In the genomic region with DNA sequence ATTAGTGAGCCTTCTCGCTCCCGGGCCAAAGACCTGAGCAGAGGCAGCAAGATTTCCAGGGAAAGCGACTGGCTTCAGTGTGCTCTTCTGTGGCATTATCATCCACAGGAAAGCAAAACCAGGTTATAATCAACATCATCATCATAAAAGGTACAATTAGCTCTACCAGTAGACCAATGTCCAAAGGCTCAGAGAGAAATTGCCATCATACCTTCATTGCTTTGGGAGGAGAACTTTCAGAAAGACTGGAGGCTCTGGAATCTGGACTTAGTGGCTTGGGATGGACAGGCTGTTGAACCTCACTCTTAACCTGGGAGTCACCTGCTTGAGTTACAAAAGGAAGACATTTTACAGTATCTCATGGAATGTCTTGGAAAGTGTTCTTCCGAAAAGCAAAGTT, we compare ENCODE assay signal across 16 cellular contexts.
"Had no signal": no experiment of that assay in that cellular context is flagged by ENCODE, and none has a peak within 500 bp of the region (broad histone marks: within the 10 kb centered on the region; RNA-seq: fewer than 3 reads in every experiment).

No MANE protein-coding gene starts in this region.

- H3K27ac ChIP-seq: foreskin keratinocyte, psoas muscle, SJSA1 had no signal

- ATAC-seq: foreskin keratinocyte, left lobe of liver, natural killer cell, psoas muscle, sciatic nerve, T-cell had no signal

- H3K9me3 Mint-ChIP-seq: activated CD4-positive, alpha-beta T cell treated with anti-CD3 and anti-CD28 coated beads, Interleukin-2, amount 10 ng/mL, durations not matched to agents 7 days and 5 days; natural killer cell; T-cell had no signal

- H3K9me3 ChIP-seq: psoas muscle, SJSA1, tibial nerve had no signal

- H3K27me3 Mint-ChIP-seq: activated CD4-positive, alpha-beta T cell treated with anti-CD3 and anti-CD28 coated beads, Interleukin-2, amount 10 ng/mL, durations not matched to agents 7 days and 5 days; activated naive CD8-positive, alpha-beta T cell; T-cell had no signal

- H3K4me3 Mint-ChIP-seq: activated CD4-positive, alpha-beta T cell treated with anti-CD3 and anti-CD28 coated beads, Interleukin-2, amount 10 ng/mL, durations not matched to agents 7 days and 5 days; activated naive CD8-positive, alpha-beta T cell; natural killer cell; T-cell had no signal

- H3K36me3 Mint-ChIP-seq: natural killer cell had no signal

- H3K4me3 ChIP-seq: psoas muscle, SJSA1, tibial nerve had no signal

- DNase-seq: activated CD4-positive, alpha-beta T cell treated with anti-CD3 and anti-CD28 coated beads, Interleukin-2, amount 10 ng/mL, durations not matched to agents 7 days and 5 days; activated CD4-positive, CD25-positive, alpha-beta regulatory T cell; activated gamma-delta T cell; amygdala; head of caudate nucleus; mammary epithelial cell; natural killer cell; psoas muscle; stimulated activated CD4-positive, alpha-beta T cell treated with anti-CD3 and anti-CD28 coated beads, Interleukin-4, amount 100 ng/mL, for 1 hour; T-cell had no signal

- H3K27me3 ChIP-seq: foreskin keratinocyte, SJSA1, tibial nerve had no signal

- H3K27ac Mint-ChIP-seq: activated CD4-positive, alpha-beta T cell treated with anti-CD3 and anti-CD28 coated beads, Interleukin-2, amount 10 ng/mL, durations not matched to agents 7 days and 5 days; activated naive CD8-positive, alpha-beta T cell; natural killer cell; T-cell had no signal
